7 cellular contexts compared by ENCODE assay signal in genomic region chr19:17385878-17386611, GRCh38. TPM values are rescaled to one million over a fixed set of nuclear protein-coding genes. Genes with fewer than 3 reads are reported as not detected.
DNase-seq lines count a peak whose midpoint lies in the region; ATAC-seq and TF ChIP-seq lines count a peak whose summit lies in the region.

No MANE protein-coding gene starts in this region.

- no peak overlapping the region for H3K4me3 ChIP-seq in dorsolateral prefrontal cortex

- TF ChIP-seq CTCF in GM12872 (IDR thresholded peaks at IDR 0.05; ENCODE audit: insufficient read depth, low read depth, low read length) (peak; percentile 99), dorsolateral prefrontal cortex (IDR thresholded peaks at IDR 0.05 in 54 of 56, conservative IDR thresholded peaks at IDR 0.05 in 2 of 56; ENCODE audit: low read depth in 1 of 56, partially characterized antibody in 56 of 56) (peak; percentile 62 to 91 (median 82)), mesothelial cell of epicardium (IDR thresholded peaks at IDR 0.05; ENCODE audit: unreplicated experiment) (peak; percentile 67)

- peaks cover 4% of the 10 kb centered on the region for H3K9me3 Mint-ChIP-seq in mesothelial cell of epicardium

- peaks cover 17% of the 10 kb centered on the region for H3K27me3 Mint-ChIP-seq in mesothelial cell of epicardium (ENCODE audit: low read depth)

- no peak for ATAC-seq in HG02610 (IDR thresholded peaks at IDR 0.05; ENCODE audit: unreplicated experiment)

- intact Hi-C loops in dorsolateral prefrontal cortex (cut with DNase I): loop anchor here in 1 of 2 donors (5.0 kb wide), 1 partner anchor 39 kb away; no protein-coding TSS in a partner anchor

- H3K36me3 Mint-ChIP-seq in mesothelial cell of epicardium: no peaks in the 10 kb centered on the region

- DNase-seq in NCI-H146 (lab: John Stamatoyannopoulos, UW) (peak; percentile 46), dorsolateral prefrontal cortex (peak in 6 of 10 donors; percentile 14 to 58 (median 44)), mesothelial cell of epicardium (ENCODE audit: low spot score in 2 of 2, unreplicated experiment in 2 of 2) (peak; percentile 65 to 68)
- peak; percentile 43 to 49 for DNase-seq in activated CD4-positive, alpha-beta T cell treated with anti-CD3 and anti-CD28 coated beads for 24 hours (ENCODE audit: low read depth in 2 of 2)
- DNase-seq in stimulated activated naive CD4-positive, alpha-beta T cell treated with Interleukin-2 at 50 U/mL for 16 hours (lab: John Stamatoyannopoulos, UW): peak; percentile 47

- no peak overlapping the region for H3K4me3 Mint-ChIP-seq in mesothelial cell of epicardium

- H3K27ac Mint-ChIP-seq in mesothelial cell of epicardium: no peak overlapping the region

- no peaks in the 10 kb centered on the region for H3K27me3 ChIP-seq in dorsolateral prefrontal cortex

- no peak overlapping the region for H3K27ac ChIP-seq in dorsolateral prefrontal cortex

- H3K4me1 Mint-ChIP-seq in mesothelial cell of epicardium: peaks cover 9% of the 10 kb centered on the region

RNA-seq across cellular contexts. Expression of gene CCDC194, which starts 8.0 kb away (rescaled TPM):
- total RNA-seq in dorsolateral prefrontal cortex (1 to 10 TPM in 29 of 120 experiments, under 1 TPM in 25, not detected in 66; 0.43 to 6.0 (median 1.0) TPM), mesothelial cell of epicardium (8.7 to 11.9 TPM (median 10.9 TPM) in 3 replicates)

RNA-seq across cellular contexts. Expression of gene PLVAP, which starts 8.9 kb away (rescaled TPM):
- total RNA-seq in dorsolateral prefrontal cortex (1 to 10 TPM in 96 of 120 experiments, under 1 TPM in 23, not detected in 1; 0.21 to 6.9 (median 1.7) TPM), mesothelial cell of epicardium (0.93 to 1.1 TPM (median 0.94 TPM) in 3 replicates)

RNA-seq across cellular contexts. Expression of gene BST2, which starts 19.4 kb away (rescaled TPM):
- 100 to 1,000 TPM in 2 of 120 experiments, 10 to 100 TPM in 118; 13.1 to 146 (median 26.7) TPM for total RNA-seq in dorsolateral prefrontal cortex
- total RNA-seq in mesothelial cell of epicardium: 326 to 362 TPM (median 360 TPM) in 3 replicates

RNA-seq across cellular contexts. Expression of gene MVB12A, which starts 33.8 kb away (rescaled TPM):
- total RNA-seq in dorsolateral prefrontal cortex: 10 to 100 TPM; 11.0 to 32.6 (median 19.8) TPM
- total RNA-seq in mesothelial cell of epicardium: 53.5 to 57.2 TPM (median 54.5 TPM) in 3 replicates

RNA-seq across cellular contexts. Expression of gene GTPBP3, which starts 48.7 kb away (rescaled TPM):
- total RNA-seq in dorsolateral prefrontal cortex: 10 to 100 TPM; 11.7 to 35.1 (median 22.4) TPM
- total RNA-seq in mesothelial cell of epicardium: 42.5 to 47.0 TPM (median 45.0 TPM) in 3 replicates
